In genomic region chr1:29416825-29417557, GRCh38 we compare ENCODE assay signal across 14 cellular contexts.
DNase-seq lines count a peak whose midpoint lies in the region; ATAC-seq and TF ChIP-seq lines count a peak whose summit lies in the region.
"Had no signal": no experiment of that assay in that cellular context is flagged by ENCODE, and none has a peak within 500 bp of the region (broad histone marks: within the 10 kb centered on the region; RNA-seq: fewer than 3 reads in every experiment).

No MANE protein-coding gene starts in this region.

- H3K4me1 Mint-ChIP-seq in activated CD8-positive, alpha-beta memory T cell treated with anti-CD3 and anti-CD28 coated beads, Interleukin-2, amount 10 ng/mL, durations not matched to agents 7 days and 5 days: no peaks in the 10 kb centered on the region
- H3K4me1 Mint-ChIP-seq: central memory CD8-positive, alpha-beta T cell had no signal

- H3K4me3 Mint-ChIP-seq in activated CD8-positive, alpha-beta memory T cell treated with anti-CD3 and anti-CD28 coated beads, Interleukin-2, amount 10 ng/mL, durations not matched to agents 7 days and 5 days: no peak overlapping the region
- H3K4me3 Mint-ChIP-seq: central memory CD8-positive, alpha-beta T cell; WTC11 had no signal

- no peak for ATAC-seq in activated CD8-positive, alpha-beta memory T cell treated with anti-CD3 and anti-CD28 coated beads, Interleukin-2, amount 10 ng/mL, durations not matched to agents 7 days and 5 days
- ATAC-seq in gastroesophageal sphincter (peak; percentile 78), HG03439 (IDR thresholded peaks at IDR 0.05; ENCODE audit: unreplicated experiment) (no peak)

- H3K27me3 Mint-ChIP-seq in activated CD8-positive, alpha-beta memory T cell treated with anti-CD3 and anti-CD28 coated beads, Interleukin-2, amount 10 ng/mL, durations not matched to agents 7 days and 5 days: peaks cover 17% of the 10 kb centered on the region

- peak; percentile 18 for DNase-seq in activated CD8-positive, alpha-beta memory T cell treated with anti-CD3 and anti-CD28 coated beads, Interleukin-2, amount 10 ng/mL, durations not matched to agents 7 days and 5 days
- no peak for DNase-seq in activated CD8-positive, alpha-beta memory T cell treated with anti-CD3 and anti-CD28 coated beads for 24 hours
- DNase-seq in ovary (peak in 3 of 5 donors; percentile 38 to 66 (median 46)), thyroid gland (no peak), T-helper 2 cell (no peak), NOMO-1 treated with DMSO at 0.1 percent for 48 hours (lab: John Stamatoyannopoulos, UW; ENCODE audit: unreplicated experiment) (no peak)
- DNase-seq: 8988T; activated naive CD4-positive, alpha-beta T cell; GDM1; NCI-H1694 had no signal

- WGBS in gastroesophageal sphincter (ENCODE audit: low coverage in 1 of 2), 2 donors: 60% methylated on average over 3 of the region's 14 CpGs; no CpG with 5 or more reads in 1 of the 2 donors
- WGBS in ovary, 3 donors: 19 to 26% (median 22%) methylated on average over 14 of the region's 14 CpGs
- 65 to 70% methylated on average over 11 to 14 of the region's 14 CpGs for WGBS in thyroid gland, 2 donors

- TF ChIP-seq CTCF in gastroesophageal sphincter (IDR thresholded peaks at IDR 0.05) (no peak), ovary (IDR thresholded peaks at IDR 0.05) (no peak), thyroid gland (IDR thresholded peaks at IDR 0.05) (no peak)

- H3K27ac ChIP-seq in gastroesophageal sphincter: peak overlapping the region in 3 of 4 donors; percentile 23 to 62 (median 24)
- no peak overlapping the region for H3K27ac ChIP-seq in ovary
- H3K27ac ChIP-seq in thyroid gland: no peak overlapping the region

- H3K9me3 ChIP-seq in gastroesophageal sphincter (peaks cover 0 to 14% (median 0%) of the 10 kb centered on the region in 3 donors), ovary (no peaks in the 10 kb centered on the region), thyroid gland (no peaks in the 10 kb centered on the region)

- intact Hi-C loops in ovary (cut with DNase I): no loop called here
- intact Hi-C loops in thyroid gland (cut with DNase I): no loop called here

- H3K4me3 ChIP-seq in gastroesophageal sphincter (no peak overlapping the region), ovary (no peak overlapping the region), thyroid gland (replicated peaks in 1 of 3) (no peak overlapping the region)

- no peak overlapping the region for H3K27ac Mint-ChIP-seq in activated CD8-positive, alpha-beta memory T cell treated with anti-CD3 and anti-CD28 coated beads, Interleukin-2, amount 10 ng/mL, durations not matched to agents 7 days and 5 days
- H3K27ac Mint-ChIP-seq: WTC11 had no signal

- no peaks in the 10 kb centered on the region for H3K36me3 ChIP-seq in gastroesophageal sphincter
- H3K36me3 ChIP-seq in ovary: no peaks in the 10 kb centered on the region
- H3K36me3 ChIP-seq in thyroid gland: no peaks in the 10 kb centered on the region

- H3K4me1 ChIP-seq in gastroesophageal sphincter: peaks cover 0 to 6% (median 0%) of the 10 kb centered on the region in 3 donors
- no peaks in the 10 kb centered on the region for H3K4me1 ChIP-seq in ovary (ENCODE audit: insufficient read depth)
- H3K4me1 ChIP-seq in thyroid gland: no peaks in the 10 kb centered on the region

- H3K27me3 ChIP-seq in gastroesophageal sphincter (peaks cover 39% of the 10 kb centered on the region), ovary (no peaks in the 10 kb centered on the region), thyroid gland (no peaks in the 10 kb centered on the region)

- CTCF ChIA-PET in activated CD8-positive, alpha-beta memory T cell treated with anti-CD3 and anti-CD28 coated beads, Interleukin-2, amount 10 ng/mL, durations not matched to agents 7 days and 5 days (lab: Charles Lee): no interaction called here

- no peaks in the 10 kb centered on the region for H3K9me3 Mint-ChIP-seq in activated CD8-positive, alpha-beta memory T cell treated with anti-CD3 and anti-CD28 coated beads, Interleukin-2, amount 10 ng/mL, durations not matched to agents 7 days and 5 days (ENCODE audit: low read depth)
- H3K9me3 Mint-ChIP-seq: central memory CD8-positive, alpha-beta T cell had no signal

- TF ChIP-seq POLR2A in gastroesophageal sphincter (IDR thresholded peaks at IDR 0.05) (no peak), ovary (IDR thresholded peaks at IDR 0.05) (no peak), thyroid gland (IDR thresholded peaks at IDR 0.05) (no peak)

- H3K36me3 Mint-ChIP-seq in activated CD8-positive, alpha-beta memory T cell treated with anti-CD3 and anti-CD28 coated beads, Interleukin-2, amount 10 ng/mL, durations not matched to agents 7 days and 5 days: no peaks in the 10 kb centered on the region
- H3K36me3 Mint-ChIP-seq: WTC11 had no signal

- no peak for TF ChIP-seq EP300 in gastroesophageal sphincter (IDR thresholded peaks at IDR 0.05)
- TF ChIP-seq EP300 in ovary (IDR thresholded peaks at IDR 0.05): no peak

Comparison
In these comparisons a context has a peak if more than half of its experiments do, and no peak if none do; other contexts are left out.
1. DNase-seq: peak in activated CD8-positive, alpha-beta memory T cell treated with anti-CD3 and anti-CD28 coated beads, Interleukin-2, amount 10 ng/mL, durations not matched to agents 7 days and 5 days (single experiment) and ovary (3 of 5); none in activated CD8-positive, alpha-beta memory T cell treated with anti-CD3 and anti-CD28 coated beads for 24 hours (single experiment), thyroid gland (0 of 2), T-helper 2 cell (0 of 5) and NOMO-1 treated with DMSO at 0.1 percent for 48 hours (single experiment).
2. H3K27ac ChIP-seq: peak in gastroesophageal sphincter (3 of 4); none in ovary (0 of 2) and thyroid gland (0 of 3).